13 cellular contexts compared by ENCODE assay signal in genomic region chr1:160708821-160709220, GRCh38. TPM values are rescaled to one million over a fixed set of nuclear protein-coding genes. Genes with fewer than 3 reads are reported as not detected.
DNase-seq lines count a peak whose midpoint lies in the region; ATAC-seq, FAIRE-seq and TF ChIP-seq lines count a peak whose summit lies in the region.
"Had no signal": no experiment of that assay in that cellular context is flagged by ENCODE, and none has a peak within 500 bp of the region (broad histone marks: within the 10 kb centered on the region; RNA-seq: fewer than 3 reads in every experiment).

No MANE protein-coding gene starts in this region.

- peak overlapping the region; percentile 98 for H3K4me3 ChIP-seq in GM08714 (ENCODE audit: low read length)
- H3K4me3 ChIP-seq in brain microvascular endothelial cell (ENCODE audit: low read depth, low read length): no peak overlapping the region
- H3K4me3 ChIP-seq: lung, suprapubic skin had no signal

- no peak overlapping the region for H3K27ac ChIP-seq in brain microvascular endothelial cell
- H3K27ac ChIP-seq: suprapubic skin had no signal

- in situ Hi-C loops in brain microvascular endothelial cell (cut with HindIII; ENCODE audit: low pct_ligation_motif_present, low sequenced_read_pairs): no loop called here

- ATAC-seq in GM19395 (IDR thresholded peaks at IDR 0.05; ENCODE audit: unreplicated experiment) (peak; percentile 34), HG03571 (IDR thresholded peaks at IDR 0.05; ENCODE audit: unreplicated experiment) (peak; percentile 47), HG03025 (IDR thresholded peaks at IDR 0.05; ENCODE audit: low FRiP score, unreplicated experiment) (no peak), HG03039 (IDR thresholded peaks at IDR 0.05; ENCODE audit: unreplicated experiment) (no peak)

- no peak for TF ChIP-seq CTCF in brain microvascular endothelial cell (IDR thresholded peaks at IDR 0.05; ENCODE audit: low read depth, low read length, missing control alignments)

- DNase-seq in central memory CD4-positive, alpha-beta T cell: peak; percentile 53
- no peak for DNase-seq in frontal cortex (ENCODE audit: low spot score in 2 of 2)
- DNase-seq in brain microvascular endothelial cell: no peak
- DNase-seq: DMS153, esophagus squamous epithelium, NCI-H1417 had no signal

- no peaks in the 10 kb centered on the region for H3K36me3 ChIP-seq in brain microvascular endothelial cell (replicated peaks)
- H3K36me3 ChIP-seq: esophagus squamous epithelium, suprapubic skin had no signal

- FAIRE-seq in frontal cortex (lab: Jason Lieb, UNC): no peak

- H3K27me3 ChIP-seq in brain microvascular endothelial cell (replicated peaks): no peaks in the 10 kb centered on the region

RNA-seq across cellular contexts. Expression of gene CD48, which starts 2.8 kb away (rescaled TPM):
- total RNA-seq in frontal cortex: 0.82 TPM

RNA-seq across cellular contexts. Expression of gene SLAMF7, which starts 30.2 kb away (rescaled TPM):
- not detected for total RNA-seq in frontal cortex

Comparison
In these comparisons a context has a peak if more than half of its experiments do, and no peak if none do; other contexts are left out.
1. ATAC-seq: peak in GM19395 (single experiment) and HG03571 (single experiment); none in HG03025 (single experiment) and HG03039 (single experiment).